In the genomic region with DNA sequence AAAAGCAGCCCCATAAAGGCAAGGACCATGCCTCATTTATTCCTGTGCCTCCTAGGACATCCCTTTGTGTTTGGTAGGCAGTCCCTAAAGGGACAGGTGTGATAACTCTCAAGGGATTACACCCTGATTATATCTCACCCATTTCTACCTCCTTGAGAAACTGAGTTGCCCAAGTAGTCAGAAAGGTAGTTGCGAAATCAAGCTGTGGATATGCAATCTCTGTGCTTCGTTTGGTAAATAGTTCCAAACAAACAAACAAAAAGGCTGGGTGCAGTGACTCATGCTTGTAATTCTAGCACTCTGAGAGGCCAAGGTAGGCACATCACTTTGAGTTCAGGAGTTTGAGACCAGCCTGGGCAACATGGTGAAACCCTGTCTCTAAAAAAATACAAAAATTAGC, we compare ENCODE assay signal across 19 cellular contexts.
DNase-seq lines count a peak whose midpoint lies in the region; ATAC-seq, FAIRE-seq and TF ChIP-seq lines count a peak whose summit lies in the region.
"Had no signal": no experiment of that assay in that cellular context is flagged by ENCODE, and none has a peak within 500 bp of the region (broad histone marks: within the 10 kb centered on the region; RNA-seq: fewer than 3 reads in every experiment).

No MANE protein-coding gene starts in this region.

- H3K9ac ChIP-seq in HepG2 (ENCODE audit: insufficient read depth, low read depth, low read length) = no peak overlapping the region

- CTCF ChIA-PET in HepG2 (lab: Yijun Ruan, JAX; ENCODE audit: low intra/inter-chr PET ratio, low total read pairs) = no interaction called here

- no peaks in the 10 kb centered on the region for H3K79me2 ChIP-seq in HepG2 (ENCODE audit: insufficient read depth, low read length)

- in situ Hi-C loops in HepG2 (cut with HindIII; ENCODE audit: extremely low pct_ligation_motif_present, low pct_unique_long_range_greater_than_20kb) = no loop called here

- H3K27me3 ChIP-seq in HepG2 (ENCODE audit: control insufficient read depth in 1 of 2, insufficient read depth in 2 of 2, low read length in 2 of 2) (no peaks in the 10 kb centered on the region), right lobe of liver (no peaks in the 10 kb centered on the region), left lung (no peaks in the 10 kb centered on the region), upper lobe of right lung (no peaks in the 10 kb centered on the region)
- H3K27me3 ChIP-seq: body of pancreas had no signal

- WGBS in HepG2 (ENCODE audit: low lambda C conversion rate) = 65% methylated on average over 2 of the region's 2 CpGs
- 43% methylated on average over 2 of the region's 2 CpGs for WGBS in right lobe of liver (ENCODE audit: insufficient coverage, low coverage, low lambda C conversion rate, missing lambda C conversion rate)

- intact Hi-C loops in HepG2 (cut with micrococcal nuclease; ENCODE audit: unreplicated experiment) (no loop called here), right lobe of liver (cut with DNase I) (no loop called here), left lung (cut with DNase I) (no loop called here), upper lobe of right lung (cut with DNase I) (no loop called here)

- POLR2A ChIA-PET in HepG2 (lab: Yijun Ruan, JAX) = interaction anchor here (1.7 kb wide), 1 partner anchor 100 kb away, joined by 6 read pairs; the partner anchor contains the start of gene ARL5A

- H3K4me2 ChIP-seq in HepG2 (ENCODE audit: low read depth, low read length) = no peak overlapping the region

- BruUV-seq in HepG2 (replicated peaks; lab: Mats Ljungman, UMichigan) = no TSS peak

- H3K9me3 ChIP-seq in HepG2 (ENCODE audit: low read length) (no peaks in the 10 kb centered on the region), right lobe of liver (no peaks in the 10 kb centered on the region), left lung (no peaks in the 10 kb centered on the region), upper lobe of right lung (no peaks in the 10 kb centered on the region)
- H3K9me3 ChIP-seq: body of pancreas had no signal

- no peak; the same call in 2 of the 3 replicates for ATAC-seq in HepG2
- no peak for ATAC-seq in right lobe of liver
- peak; percentile 49 for ATAC-seq in left lung
- peak; percentile 60 for ATAC-seq in upper lobe of right lung
- ATAC-seq in HG02885 (IDR thresholded peaks at IDR 0.05; ENCODE audit: poor library complexity, unreplicated experiment) = no peak
- no peak for ATAC-seq in activated CD4-positive, CD25-positive, alpha-beta regulatory T cell treated with anti-CD3 and anti-CD28 coated beads, Interleukin-2, amount 50 U/mL, for 24 hours
- ATAC-seq: body of pancreas, right cardiac atrium had no signal

- TF ChIP-seq EP300 in HepG2 (IDR thresholded peaks at IDR 0.05; ENCODE audit: low read depth in 2 of 2, low read length in 2 of 2) (no peak; a peak in 1 of 4 replicates), HepG2 (CRISPR knock-in tag; IDR thresholded peaks at IDR 0.05; ENCODE audit: borderline replicate concordance) (no peak)

- DNase-seq in HepG2 (ENCODE audit: low spot score) (peak; percentile 23), right lobe of liver (no peak), caudate nucleus (lab: John Stamatoyannopoulos, UW) (no peak), left lung (no peak), upper lobe of right lung (no peak), islet precursor cell (no peak)
- DNase-seq: body of pancreas, KG1, naive B cell, NCI-H1930, NCI-H526, right cardiac atrium, SHP77 had no signal

- TF ChIP-seq POLR2A in HepG2 (IDR thresholded peaks at IDR 0.05; ENCODE audit: insufficient read depth in 1 of 2, low read depth in 2 of 2, low read length in 2 of 2) (no peak), right lobe of liver (IDR thresholded peaks at IDR 0.05) (no peak)

- no peak for TF ChIP-seq RAD21 in HepG2 (CRISPR knock-in tag; IDR thresholded peaks at IDR 0.05)

- no peaks in the 10 kb centered on the region for H4K20me1 ChIP-seq in HepG2 (ENCODE audit: insufficient read depth, low read length)

- peaks cover 15% of the 10 kb centered on the region for H3K4me1 ChIP-seq in HepG2 (ENCODE audit: insufficient read depth, low read length)
- no peaks in the 10 kb centered on the region for H3K4me1 ChIP-seq in right lobe of liver
- peaks cover 2 to 12% of the 10 kb centered on the region in 2 donors for H3K4me1 ChIP-seq in left lung
- peaks cover 5% of the 10 kb centered on the region for H3K4me1 ChIP-seq in upper lobe of right lung
- H3K4me1 ChIP-seq: body of pancreas had no signal

- peak; percentile 36 for FAIRE-seq in HepG2 (lab: Jason Lieb, UNC)
- FAIRE-seq: colon, islet of Langerhans had no signal

- H3K27ac ChIP-seq in HepG2 (ENCODE audit: extremely low read length, insufficient read depth, low read length) (no peak overlapping the region), right lobe of liver (no peak overlapping the region), caudate nucleus (ENCODE audit: low read depth, low read length) (peak overlapping the region; percentile 77), left lung (peak overlapping the region in 1 of 2 donors; percentile 6), upper lobe of right lung (no peak overlapping the region)
- H3K27ac ChIP-seq: body of pancreas, C4-2B, HL-60 had no signal

- no peak overlapping the region for H2AFZ ChIP-seq in HepG2 (ENCODE audit: low read length)

- H3K36me3 ChIP-seq in HepG2 (replicated peaks in 1 of 2; ENCODE audit: control insufficient read depth in 1 of 2, insufficient read depth in 2 of 2, low read length in 2 of 2) (no peaks in the 10 kb centered on the region), right lobe of liver (no peaks in the 10 kb centered on the region), left lung (no peaks in the 10 kb centered on the region), upper lobe of right lung (no peaks in the 10 kb centered on the region)

- no peak for TF ChIP-seq CTCF in HepG2 (CRISPR knock-in tag; IDR thresholded peaks at IDR 0.05)
- TF ChIP-seq CTCF in right lobe of liver (IDR thresholded peaks at IDR 0.05) = no peak
- TF ChIP-seq CTCF in left lung (IDR thresholded peaks at IDR 0.05) = no peak
- TF ChIP-seq CTCF in upper lobe of right lung (IDR thresholded peaks at IDR 0.05) = no peak

- H3K4me3 ChIP-seq in HepG2 (replicated peaks in 1 of 3; ENCODE audit: insufficient read depth in 1 of 3, low read depth in 2 of 3, low read length in 3 of 3) = no peak overlapping the region
- H3K4me3 ChIP-seq in right lobe of liver = no peak overlapping the region
- H3K4me3 ChIP-seq in left lung = no peak overlapping the region
- no peak overlapping the region for H3K4me3 ChIP-seq in upper lobe of right lung
- H3K4me3 ChIP-seq: body of pancreas had no signal

TF ChIP-seq in HepG2, 621 proteins besides CTCF, POLR2A, EP300 and RAD21 (continues in another document):
- TF ChIP-seq SMAD1 (CRISPR knock-in tag; IDR thresholded peaks at IDR 0.05; ENCODE audit: borderline replicate concordance, low read depth) = no peak
- no peak for TF ChIP-seq ZNF773 (CRISPR knock-in tag; IDR thresholded peaks at IDR 0.05; ENCODE audit: borderline replicate concordance)
- no peak for TF ChIP-seq HOXA9 (CRISPR knock-in tag; IDR thresholded peaks at IDR 0.05; ENCODE audit: borderline replicate concordance)
- peak; percentile 12; the same call in 1 of the 2 replicates for TF ChIP-seq SMC3 (IDR thresholded peaks at IDR 0.05; ENCODE audit: low read length)
- TF ChIP-seq, protein P1, sequence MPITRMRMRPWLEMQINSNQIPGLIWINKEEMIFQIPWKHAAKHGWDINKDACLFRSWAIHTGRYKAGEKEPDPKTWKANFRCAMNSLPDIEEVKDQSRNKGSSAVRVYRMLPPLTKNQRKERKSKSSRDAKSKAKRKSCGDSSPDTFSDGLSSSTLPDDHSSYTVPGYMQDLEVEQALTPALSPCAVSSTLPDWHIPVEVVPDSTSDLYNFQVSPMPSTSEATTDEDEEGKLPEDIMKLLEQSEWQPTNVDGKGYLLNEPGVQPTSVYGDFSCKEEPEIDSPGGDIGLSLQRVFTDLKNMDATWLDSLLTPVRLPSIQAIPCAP (CRISPR knock-in tag; IDR thresholded peaks at IDR 0.05; ENCODE audit: low read depth) = no peak
- peak; percentile 52; the same call in 1 of the 2 replicates for TF ChIP-seq FOXP4 (CRISPR knock-in tag; IDR thresholded peaks at IDR 0.05)
- no peak for TF ChIP-seq HNRNPH1 (optimal IDR thresholded peaks at IDR 0.05; ENCODE audit: low read depth, low read length)
- no peak for TF ChIP-seq CHCHD3 (CRISPR knock-in tag; IDR thresholded peaks at IDR 0.05)

Comparison
In these comparisons a context has a peak if more than half of its experiments do, and no peak if none do; other contexts are left out.
1. ATAC-seq: peak in left lung (single experiment) and upper lobe of right lung (single experiment); none in HepG2 (single experiment), right lobe of liver (0 of 4), HG02885 (single experiment) and activated CD4-positive, CD25-positive, alpha-beta regulatory T cell treated with anti-CD3 and anti-CD28 coated beads, Interleukin-2, amount 50 U/mL, for 24 hours (0 of 2).